17 cellular contexts compared by ENCODE assay signal in the genomic region with DNA sequence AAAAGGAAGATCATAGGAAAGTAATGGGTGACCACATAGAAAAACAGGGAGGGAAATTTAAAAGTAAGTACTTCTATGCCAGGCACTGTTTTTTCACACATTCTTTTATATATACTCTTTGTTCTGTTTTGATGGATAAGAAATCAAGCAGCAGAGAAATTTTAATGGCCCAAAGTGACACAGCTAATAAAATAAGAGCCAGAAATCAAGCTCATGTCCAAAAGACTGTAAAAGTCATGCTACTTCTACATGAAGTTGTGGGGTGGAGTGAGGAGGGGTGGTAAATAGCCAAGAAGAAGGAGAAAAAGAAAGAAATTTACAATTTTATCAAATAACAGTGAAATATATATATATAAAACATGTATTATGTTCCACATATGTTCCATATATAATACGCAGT. TPM values are rescaled to one million over a fixed set of nuclear protein-coding genes. Genes with fewer than 3 reads are reported as not detected.
A peak's percentile ranks its signal among the peaks of the same experiment; 100 is the strongest.
DNase-seq lines count a peak whose midpoint lies in the region; ATAC-seq and TF ChIP-seq lines count a peak whose summit lies in the region.
"Had no signal": no experiment of that assay in that cellular context is flagged by ENCODE, and none has a peak within 500 bp of the region (broad histone marks: within the 10 kb centered on the region; RNA-seq: fewer than 3 reads in every experiment).

No MANE protein-coding gene starts in this region.

- peak overlapping the region; percentile 59 for H3K27ac ChIP-seq in KMS-11
- no peak overlapping the region for H3K27ac ChIP-seq in brain microvascular endothelial cell
- H3K27ac ChIP-seq: SJSA1 had no signal

- peak overlapping the region; percentile 19; the same call in 1 of the 2 replicates for H3K9ac ChIP-seq in KMS-11

- in situ Hi-C loops in brain microvascular endothelial cell (cut with HindIII; ENCODE audit: low pct_ligation_motif_present, low sequenced_read_pairs), result no loop called here

- H3K4me2 ChIP-seq in KMS-11, result peak overlapping the region; percentile 91

- H3K36me3 ChIP-seq in BE2C, result peaks cover 34% of the 10 kb centered on the region
- no peaks in the 10 kb centered on the region for H3K36me3 ChIP-seq in KMS-11 (ENCODE audit: insufficient read depth)
- H3K36me3 ChIP-seq in brain microvascular endothelial cell (replicated peaks), result no peaks in the 10 kb centered on the region

- peaks cover 20% of the 10 kb centered on the region; the same call in 1 of the 2 replicates for H3K79me2 ChIP-seq in KMS-11 (ENCODE audit: insufficient read depth, low read depth)

- H3K4me3 Mint-ChIP-seq in activated naive CD8-positive, alpha-beta T cell treated with anti-CD3 and anti-CD28 coated beads, Interleukin-2, amount 50 U/mL, for 24 hours, result peak overlapping the region; percentile 32
- peak overlapping the region; percentile 20 for H3K4me3 Mint-ChIP-seq in mesothelial cell of epicardium
- H3K4me3 Mint-ChIP-seq: HFFc6 had no signal

- no peak for TF ChIP-seq CTCF in BE2C (IDR thresholded peaks at IDR 0.05; ENCODE audit: low read depth, low read length)
- TF ChIP-seq CTCF in KMS-11 (conservative IDR thresholded peaks at IDR 0.05; ENCODE audit: low read depth, low read length), result no peak
- no peak for TF ChIP-seq CTCF in mesothelial cell of epicardium (IDR thresholded peaks at IDR 0.05; ENCODE audit: unreplicated experiment)
- no peak for TF ChIP-seq CTCF in brain microvascular endothelial cell (IDR thresholded peaks at IDR 0.05; ENCODE audit: low read depth, low read length, missing control alignments)

- H4K20me1 ChIP-seq in KMS-11 (ENCODE audit: insufficient read depth), result no peaks in the 10 kb centered on the region

- no peaks in the 10 kb centered on the region for H3K9me3 Mint-ChIP-seq in activated naive CD8-positive, alpha-beta T cell treated with anti-CD3 and anti-CD28 coated beads, Interleukin-2, amount 50 U/mL, for 24 hours
- H3K9me3 Mint-ChIP-seq in mesothelial cell of epicardium, result peaks cover 10% of the 10 kb centered on the region
- H3K9me3 Mint-ChIP-seq: CD8-positive, alpha-beta memory T cell; HFFc6 had no signal

- no peak for DNase-seq in BE2C
- no peak for DNase-seq in activated naive CD8-positive, alpha-beta T cell treated with anti-CD3 and anti-CD28 coated beads, Interleukin-2, amount 50 U/mL, for 24 hours
- DNase-seq in mesothelial cell of epicardium (ENCODE audit: low spot score in 2 of 2, unreplicated experiment in 2 of 2), result no peak
- DNase-seq in brain microvascular endothelial cell, result no peak
- no peak for DNase-seq in erythroblast (lab: John Stamatoyannopoulos, UW)
- DNase-seq in cerebellar nuclear complex (lab: John Stamatoyannopoulos, UW), result no peak
- DNase-seq: CD8-positive, alpha-beta memory T cell; HFFc6; KG1; MV-4-11; NCI-H1417 treated with DMSO at 0.1 percent for 48 hours; NCI-H2029; NCI-H510A had no signal

- H3K4me3 ChIP-seq in BE2C (ENCODE audit: low read depth, low read length) (peak overlapping the region; percentile 21; the same call in 1 of the 2 replicates), KMS-11 (IDR thresholded peaks at IDR 0.05; ENCODE audit: insufficient read depth, low read depth, low read length) (no peak overlapping the region), brain microvascular endothelial cell (ENCODE audit: low read depth, low read length) (no peak overlapping the region)
- H3K4me3 ChIP-seq: SJSA1 had no signal

- H3K36me3 Mint-ChIP-seq in activated naive CD8-positive, alpha-beta T cell treated with anti-CD3 and anti-CD28 coated beads, Interleukin-2, amount 50 U/mL, for 24 hours (ENCODE audit: low read depth), result peaks cover 43% of the 10 kb centered on the region
- peaks cover 27% of the 10 kb centered on the region for H3K36me3 Mint-ChIP-seq in mesothelial cell of epicardium

- ATAC-seq in activated naive CD8-positive, alpha-beta T cell treated with anti-CD3 and anti-CD28 coated beads, Interleukin-2, amount 50 U/mL, for 24 hours, result no peak
- ATAC-seq in GM18858 (IDR thresholded peaks at IDR 0.05; ENCODE audit: unreplicated experiment), result no peak

- H3K4me1 ChIP-seq in BE2C (peaks cover 21% of the 10 kb centered on the region), KMS-11 (ENCODE audit: low read depth, poor library complexity, severe bottlenecking) (peaks cover 59% of the 10 kb centered on the region)

- H3K4me1 Mint-ChIP-seq in activated naive CD8-positive, alpha-beta T cell treated with anti-CD3 and anti-CD28 coated beads, Interleukin-2, amount 50 U/mL, for 24 hours, result peaks cover 35% of the 10 kb centered on the region
- peaks cover 33% of the 10 kb centered on the region for H3K4me1 Mint-ChIP-seq in mesothelial cell of epicardium

- H3K27me3 Mint-ChIP-seq in activated naive CD8-positive, alpha-beta T cell treated with anti-CD3 and anti-CD28 coated beads, Interleukin-2, amount 50 U/mL, for 24 hours, result no peaks in the 10 kb centered on the region
- peaks cover 6% of the 10 kb centered on the region for H3K27me3 Mint-ChIP-seq in mesothelial cell of epicardium (ENCODE audit: low read depth)
- H3K27me3 Mint-ChIP-seq: B cell had no signal

- H3K9me3 ChIP-seq in BE2C, result no peaks in the 10 kb centered on the region
- H3K9me3 ChIP-seq: SJSA1 had no signal

- H3K27ac Mint-ChIP-seq in activated naive CD8-positive, alpha-beta T cell treated with anti-CD3 and anti-CD28 coated beads, Interleukin-2, amount 50 U/mL, for 24 hours, result no peak overlapping the region
- H3K27ac Mint-ChIP-seq in mesothelial cell of epicardium, result peak overlapping the region; percentile 80
- H3K27ac Mint-ChIP-seq: B cell, HFFc6 had no signal

- no peak overlapping the region for H2AFZ ChIP-seq in KMS-11 (ENCODE audit: low read depth)

- H3K27me3 ChIP-seq in BE2C, result no peaks in the 10 kb centered on the region
- H3K27me3 ChIP-seq in KMS-11 (ENCODE audit: insufficient read depth, low read depth), result no peaks in the 10 kb centered on the region
- H3K27me3 ChIP-seq in brain microvascular endothelial cell (replicated peaks), result no peaks in the 10 kb centered on the region
- H3K27me3 ChIP-seq: SJSA1 had no signal

- TF ChIP-seq POLR2A in erythroblast (IDR thresholded peaks at IDR 0.05; ENCODE audit: low read length), result no peak

RNA-seq across cellular contexts. Expression of a gene that starts 2.6 kb away (rescaled TPM):
- polyA plus RNA-seq in BE2C (2012; ENCODE audit: insufficient read depth, insufficient read length, low read depth), result 30.2 TPM
- total RNA-seq in mesothelial cell of epicardium, result 57.9 to 63.4 TPM (median 59.6 TPM) in 3 replicates
